Comparison of ENCODE assay signal across 32 cellular contexts in the genomic region with DNA sequence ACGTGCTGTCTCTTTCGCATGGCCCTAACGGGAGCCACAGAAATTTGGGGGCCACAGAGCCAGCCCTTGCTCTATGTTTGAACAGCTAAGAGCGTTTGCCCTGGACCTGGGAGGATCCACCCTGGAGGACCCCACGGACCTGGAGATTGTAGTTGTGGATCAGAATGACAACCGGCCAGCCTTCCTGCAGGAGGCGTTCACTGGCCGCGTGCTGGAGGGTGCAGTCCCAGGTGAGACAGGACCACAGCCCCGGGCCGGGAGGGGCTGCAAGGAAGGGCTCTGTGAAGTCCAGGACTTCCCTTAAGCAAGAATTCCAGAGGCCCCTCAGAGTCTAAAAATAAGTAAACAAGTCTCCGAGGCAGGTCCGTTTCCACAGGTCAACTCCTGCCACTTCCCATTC. TPM values are rescaled to one million over a fixed set of nuclear protein-coding genes. Genes with fewer than 3 reads are reported as not detected.
"Had no signal": no experiment of that assay in that cellular context is flagged by ENCODE, and none has a peak within 500 bp of the region (broad histone marks: within the 10 kb centered on the region; RNA-seq: fewer than 3 reads in every experiment).

No MANE protein-coding gene starts in this region.

- H3K9me3 Mint-ChIP-seq: activated naive CD8-positive, alpha-beta T cell treated with anti-CD3 and anti-CD28 coated beads, Interleukin-2, amount 10 ng/mL, durations not matched to agents 7 days and 5 days; nephron; T-cell; T-helper 2 cell treated with Interferon-gamma antibody and Interleukin-4, amounts not matched to agents 5 μg/mL and 100 μg/mL, for 36 hours had no signal

- H3K9me3 ChIP-seq: ascending aorta, gastroesophageal sphincter, neutrophil, tibial nerve, uterus had no signal

- H3K27ac ChIP-seq: ascending aorta, cardiac muscle cell, coronary artery, gastroesophageal sphincter, hepatocyte, neutrophil, tibial nerve, uterus had no signal

- H3K36me3 ChIP-seq: ascending aorta, cardiac muscle cell, gastroesophageal sphincter, neutrophil, uterus had no signal

- H3K4me1 ChIP-seq: ascending aorta, gastroesophageal sphincter, tibial nerve, uterus had no signal

- H3K4me2 ChIP-seq: hepatocyte had no signal

- H3K36me3 Mint-ChIP-seq: activated naive CD8-positive, alpha-beta T cell treated with anti-CD3 and anti-CD28 coated beads, Interleukin-2, amount 10 ng/mL, durations not matched to agents 7 days and 5 days; brain; T-cell had no signal

- ATAC-seq: activated CD4-positive, alpha-beta T cell treated with anti-CD3 and anti-CD28 coated beads for 36 hours; activated CD8-positive, alpha-beta T cell treated with anti-CD3 and anti-CD28 coated beads, Interleukin-2, amount 10 ng/mL, durations not matched to agents 7 days and 5 days; gastroesophageal sphincter; left cardiac atrium; T-cell had no signal

- H3K4me3 ChIP-seq: ascending aorta, cardiac muscle cell, coronary artery, dorsolateral prefrontal cortex, gastroesophageal sphincter, hepatocyte, tibial nerve, uterus had no signal

- H3K27me3 Mint-ChIP-seq: activated CD4-positive, alpha-beta T cell treated with anti-CD3 and anti-CD28 coated beads for 36 hours; T-cell had no signal

- H3K27ac Mint-ChIP-seq: activated CD4-positive, alpha-beta T cell treated with anti-CD3 and anti-CD28 coated beads for 36 hours; activated CD8-positive, alpha-beta T cell treated with anti-CD3 and anti-CD28 coated beads, Interleukin-2, amount 10 ng/mL, durations not matched to agents 7 days and 5 days; activated naive CD8-positive, alpha-beta T cell treated with anti-CD3 and anti-CD28 coated beads, Interleukin-2, amount 10 ng/mL, durations not matched to agents 7 days and 5 days; brain; nephron; T-cell; T-helper 2 cell treated with Interferon-gamma antibody and Interleukin-4, amounts not matched to agents 5 μg/mL and 100 μg/mL, for 36 hours had no signal

- H3K4me1 Mint-ChIP-seq: brain, nephron had no signal

- DNase-seq: activated CD4-positive, alpha-beta T cell treated with anti-CD3 and anti-CD28 coated beads for 36 hours; activated CD4-positive, CD25-positive, alpha-beta regulatory T cell; activated CD8-positive, alpha-beta T cell treated with anti-CD3 and anti-CD28 coated beads, Interleukin-2, amount 10 ng/mL, durations not matched to agents 7 days and 5 days; activated effector memory CD4-positive, alpha-beta T cell treated with Interleukin-2 at 50 U/mL for 16 hours; activated naive CD4-positive, alpha-beta T cell treated with Interleukin-2 at 50 U/mL for 16 hours; activated naive CD8-positive, alpha-beta T cell treated with anti-CD3 and anti-CD28 coated beads, Interleukin-2, amount 10 ng/mL, durations not matched to agents 7 days and 5 days; cerebellar nuclear complex; dorsolateral prefrontal cortex; effector memory CD4-positive, alpha-beta T cell; erythroblast; islet precursor cell; left cardiac atrium; mammary epithelial cell; retina; stimulated activated CD4-positive, alpha-beta T cell treated with anti-CD3 and anti-CD28 coated beads, Interleukin-15, amount 100 ng/mL, for 24 hours; stimulated activated CD4-positive, alpha-beta T cell treated with anti-CD3 and anti-CD28 coated beads, Interleukin-2, amount 100 ng/mL, for 24 hours; stimulated activated naive CD4-positive, alpha-beta T cell; T-cell; uterus had no signal

- H3K4me3 Mint-ChIP-seq: activated CD4-positive, alpha-beta T cell treated with anti-CD3 and anti-CD28 coated beads for 36 hours; activated CD8-positive, alpha-beta T cell treated with anti-CD3 and anti-CD28 coated beads, Interleukin-2, amount 10 ng/mL, durations not matched to agents 7 days and 5 days; activated naive CD8-positive, alpha-beta T cell treated with anti-CD3 and anti-CD28 coated beads, Interleukin-2, amount 10 ng/mL, durations not matched to agents 7 days and 5 days; brain; nephron; T-cell; T-helper 2 cell treated with Interferon-gamma antibody and Interleukin-4, amounts not matched to agents 5 μg/mL and 100 μg/mL, for 36 hours had no signal

- H3K27me3 ChIP-seq: ascending aorta, cardiac muscle cell, hepatocyte, uterus had no signal

- H2AFZ ChIP-seq: hepatocyte had no signal

RNA-seq across cellular contexts. Expression of a gene that starts 11.9 kb away (rescaled TPM):
- total RNA-seq: activated CD4-positive, alpha-beta T cell treated with anti-CD3 and anti-CD28 coated beads for 36 hours; activated CD8-positive, alpha-beta T cell treated with anti-CD3 and anti-CD28 coated beads, Interleukin-2, amount 10 ng/mL, durations not matched to agents 7 days and 5 days; activated naive CD8-positive, alpha-beta T cell treated with anti-CD3 and anti-CD28 coated beads, Interleukin-2, amount 10 ng/mL, durations not matched to agents 7 days and 5 days; ascending aorta; liver had no signal
- polyA plus RNA-seq: mammary epithelial cell had no signal

RNA-seq across cellular contexts. Expression of a gene that starts 16.9 kb away (rescaled TPM):
- total RNA-seq: activated CD8-positive, alpha-beta T cell treated with anti-CD3 and anti-CD28 coated beads, Interleukin-2, amount 10 ng/mL, durations not matched to agents 7 days and 5 days; ascending aorta; gastroesophageal sphincter; osteocyte; temporal lobe; uterus had no signal
- polyA plus RNA-seq: mammary epithelial cell had no signal
